Comparison of ENCODE assay signal across 24 cellular contexts in the genomic region with DNA sequence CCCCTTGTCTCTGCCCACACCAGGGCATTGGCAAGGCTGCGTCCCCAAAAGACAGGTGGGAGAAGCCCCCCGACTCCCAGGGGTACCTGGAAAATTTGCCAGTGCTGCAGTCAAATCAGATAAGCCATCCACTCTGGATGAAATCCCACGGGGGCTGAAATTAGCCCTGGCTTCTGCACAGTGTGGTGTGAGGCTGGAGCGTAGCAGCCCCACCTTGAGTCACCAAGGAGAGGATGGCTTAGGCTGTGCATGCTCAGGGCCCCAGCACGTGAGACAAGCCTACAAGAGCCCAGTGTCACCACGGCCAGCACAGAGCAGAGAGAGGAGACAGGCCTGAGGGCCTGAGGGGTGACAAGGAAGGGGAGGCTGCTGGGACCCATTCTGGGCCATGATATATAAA.
"Had no signal": no experiment of that assay in that cellular context is flagged by ENCODE, and none has a peak within 500 bp of the region (broad histone marks: within the 10 kb centered on the region; RNA-seq: fewer than 3 reads in every experiment).

No MANE protein-coding gene starts in this region.

- H3K4me1 Mint-ChIP-seq: activated CD4-positive, alpha-beta memory T cell treated with anti-CD3 and anti-CD28 coated beads, Interleukin-2, amount 10 ng/mL, durations not matched to agents 7 days and 5 days; activated T-helper 17 cell treated with anti-CD3 and anti-CD28 coated beads, Interleukin-2, amount 50 U/mL, for 72 hours had no signal

- H3K9me3 Mint-ChIP-seq: activated CD4-positive, alpha-beta memory T cell treated with anti-CD3 and anti-CD28 coated beads, Interleukin-2, amount 10 ng/mL, durations not matched to agents 7 days and 5 days; activated naive CD4-positive, alpha-beta T cell treated with anti-CD3 and anti-CD28 coated beads for 36 hours; activated T-helper 17 cell treated with anti-CD3 and anti-CD28 coated beads, Interleukin-2, amount 50 U/mL, for 72 hours had no signal

- H3K27me3 ChIP-seq: brain microvascular endothelial cell, cardiac muscle cell had no signal

- H2AFZ ChIP-seq: PC-9 had no signal

- H3K27ac ChIP-seq: brain microvascular endothelial cell, cardiac muscle cell, PC-9, VCaP had no signal

- H3K4me3 ChIP-seq: cardiac muscle cell, PC-9 had no signal

- H3K27ac Mint-ChIP-seq: activated CD4-positive, alpha-beta memory T cell treated with anti-CD3 and anti-CD28 coated beads, Interleukin-2, amount 10 ng/mL, durations not matched to agents 7 days and 5 days; activated CD4-positive, alpha-beta T cell treated with anti-CD3 and anti-CD28 coated beads for 36 hours; activated naive CD4-positive, alpha-beta T cell treated with anti-CD3 and anti-CD28 coated beads for 36 hours; activated naive CD8-positive, alpha-beta T cell; activated T-helper 17 cell treated with anti-CD3 and anti-CD28 coated beads, Interleukin-2, amount 50 U/mL, for 72 hours; T-helper 17 cell had no signal

- ATAC-seq: activated CD4-positive, alpha-beta T cell treated with anti-CD3 and anti-CD28 coated beads for 36 hours; activated T-helper 17 cell treated with anti-CD3 and anti-CD28 coated beads, Interleukin-2, amount 50 U/mL, for 72 hours; T-helper 17 cell had no signal

- H3K27me3 Mint-ChIP-seq: activated CD4-positive, alpha-beta T cell treated with anti-CD3 and anti-CD28 coated beads for 36 hours; activated naive CD8-positive, alpha-beta T cell; activated T-helper 17 cell treated with anti-CD3 and anti-CD28 coated beads, Interleukin-2, amount 50 U/mL, for 72 hours had no signal

- H3K4me3 Mint-ChIP-seq: activated CD4-positive, alpha-beta memory T cell treated with anti-CD3 and anti-CD28 coated beads, Interleukin-2, amount 10 ng/mL, durations not matched to agents 7 days and 5 days; activated CD4-positive, alpha-beta T cell treated with anti-CD3 and anti-CD28 coated beads for 36 hours; activated naive CD4-positive, alpha-beta T cell treated with anti-CD3 and anti-CD28 coated beads for 36 hours; activated naive CD8-positive, alpha-beta T cell; activated T-helper 17 cell treated with anti-CD3 and anti-CD28 coated beads, Interleukin-2, amount 50 U/mL, for 72 hours; T-helper 17 cell had no signal

- H3K4me2 ChIP-seq: PC-9 had no signal

- DNase-seq: activated CD4-positive, alpha-beta memory T cell treated with anti-CD3 and anti-CD28 coated beads, Interleukin-2, amount 10 ng/mL, durations not matched to agents 7 days and 5 days; activated CD4-positive, alpha-beta T cell treated with anti-CD3 and anti-CD28 coated beads for 36 hours; activated CD4-positive, alpha-beta T cell treated with anti-CD3 and anti-CD28 coated beads, Interleukin-2, amount 50 U/mL, for 1 hour; activated gamma-delta T cell; activated naive CD4-positive, alpha-beta T cell treated with anti-CD3 and anti-CD28 coated beads for 36 hours; activated T-cell treated with anti-CD3 and anti-CD28 coated beads for 4 hours; activated T-cell treated with anti-CD3 and anti-CD28 coated beads, Interleukin-2, amount 50 U/mL, for 48 hours; amygdala; brain microvascular endothelial cell; Karpas-422; MM.1S; NCI-H146; NCI-H1930; NCI-H446; NCI-H524; NCI-H774; SHP77 treated with DMSO at 0.1 percent for 48 hours; T-helper 17 cell; T1000 had no signal
